8 cellular contexts compared by ENCODE assay signal in genomic region chr1:109201123-109201703, GRCh38. TPM values are rescaled to one million over a fixed set of nuclear protein-coding genes. Genes with fewer than 3 reads are reported as not detected.
DNase-seq lines count a peak whose midpoint lies in the region; ATAC-seq and TF ChIP-seq lines count a peak whose summit lies in the region.

No MANE protein-coding gene starts in this region.

- no peaks in the 10 kb centered on the region for H3K9me3 Mint-ChIP-seq in chondrocyte (ENCODE audit: low read depth)

- TF ChIP-seq CTCF in VCaP (conservative IDR thresholded peaks at IDR 0.05) = peak; percentile 44; the same call in 1 of the 2 replicates
- TF ChIP-seq CTCF in chondrocyte (IDR thresholded peaks at IDR 0.05) = peak; percentile 82
- TF ChIP-seq CTCF in ovary (IDR thresholded peaks at IDR 0.05) = no peak

- no peak for ATAC-seq in GM21367 (IDR thresholded peaks at IDR 0.05; ENCODE audit: unreplicated experiment)

- WGBS in ovary, 3 donors = 49 to 52% (median 51%) methylated on average over 2 of the region's 2 CpGs

- H3K27ac ChIP-seq in Karpas-422 (ENCODE audit: low read length) (no peak overlapping the region), VCaP (no peak overlapping the region), ovary (no peak overlapping the region)

- TF ChIP-seq POLR2A in ovary (IDR thresholded peaks at IDR 0.05) = no peak

- no peaks in the 10 kb centered on the region for H3K79me2 ChIP-seq in Karpas-422 (ENCODE audit: low read length)

- no peaks in the 10 kb centered on the region for H3K27me3 ChIP-seq in Karpas-422 (ENCODE audit: low read length)
- no peaks in the 10 kb centered on the region for H3K27me3 ChIP-seq in ovary

- no peak overlapping the region for H3K4me3 ChIP-seq in Karpas-422 (ENCODE audit: low read length)
- H3K4me3 ChIP-seq in ovary = no peak overlapping the region

- H3K9me2 ChIP-seq in Karpas-422 (replicated peaks; ENCODE audit: insufficient read depth, low read length) = no peaks in the 10 kb centered on the region

- H3K27ac Mint-ChIP-seq in chondrocyte (ENCODE audit: unreplicated experiment) = peak overlapping the region; percentile 73

- no peak overlapping the region for H3K4me2 ChIP-seq in Karpas-422 (ENCODE audit: low read depth, low read length, poor library complexity, severe bottlenecking)

- H3K4me1 ChIP-seq in Karpas-422 (ENCODE audit: low read length) = no peaks in the 10 kb centered on the region
- H3K4me1 ChIP-seq in ovary (ENCODE audit: insufficient read depth) = no peaks in the 10 kb centered on the region

- H3K4me3 Mint-ChIP-seq in chondrocyte (ENCODE audit: unreplicated experiment) = no peak overlapping the region

- DNase-seq in GM04504 (ENCODE audit: low read depth) (peak; percentile 60), Karpas-422 (peak; percentile 81), chondrocyte (ENCODE audit: low spot score) (no peak), medulla oblongata (ENCODE audit: extremely low spot score) (peak; percentile 83), ovary (no peak)
- peak; percentile 64 for DNase-seq in stimulated activated naive CD4-positive, alpha-beta T cell treated with Interleukin-2 at 50 U/mL for 16 hours (lab: John Stamatoyannopoulos, UW)

- H3K9me3 ChIP-seq in Karpas-422 (ENCODE audit: low read length) = no peaks in the 10 kb centered on the region
- H3K9me3 ChIP-seq in ovary = no peaks in the 10 kb centered on the region

- intact Hi-C loops in ovary (cut with DNase I) = no loop called here

- H3K9ac ChIP-seq in Karpas-422 (ENCODE audit: low read length) = no peak overlapping the region

- TF ChIP-seq EP300 in ovary (IDR thresholded peaks at IDR 0.05) = no peak

- no peaks in the 10 kb centered on the region for H3K27me3 Mint-ChIP-seq in chondrocyte (ENCODE audit: low read depth)

- H4K20me1 ChIP-seq in Karpas-422 (ENCODE audit: insufficient read depth, low read depth, low read length) = 0 out of 2 replicates have a peak, but pooled peaks cover 5% of the 10 kb centered on the region

- H3K36me3 Mint-ChIP-seq in chondrocyte (ENCODE audit: low read depth) = no peaks in the 10 kb centered on the region

- H3K36me3 ChIP-seq in Karpas-422 (ENCODE audit: insufficient read depth, low read length) (no peaks in the 10 kb centered on the region), ovary (no peaks in the 10 kb centered on the region)

- H3K4me1 Mint-ChIP-seq in chondrocyte (ENCODE audit: low read depth) = peaks cover 45% of the 10 kb centered on the region

- no peak overlapping the region for H2AFZ ChIP-seq in Karpas-422 (ENCODE audit: low read length)

RNA-seq across cellular contexts. Expression of gene SARS1, which starts 12.5 kb away (rescaled TPM):
- total RNA-seq in Karpas-422 (2014; rRNA removed; shearing (Covaris generic); ENCODE audit: low replicate concordance) = 184 and 248 TPM in 2 replicates
- total RNA-seq in chondrocyte (127 to 354 TPM (median 348 TPM) in 3 replicates), ovary (100 to 1,000 TPM in 6 of 7 donors, 10 to 100 TPM in 1; 83.7 to 317 (median 119) TPM)
- polyA plus RNA-seq in ovary = 100 to 1,000 TPM in 1 of 2 donors, 10 to 100 TPM in 1; 97.5 to 206 TPM

RNA-seq across cellular contexts. Expression of gene CELSR2, which starts 48.1 kb away (rescaled TPM):
- 0.43 and 1.2 TPM in 2 replicates for total RNA-seq in Karpas-422 (2014; rRNA removed; shearing (Covaris generic); ENCODE audit: low replicate concordance)
- 8.6 to 10.3 TPM (median 9.9 TPM) in 3 replicates for total RNA-seq in chondrocyte
- 10 to 100 TPM in 2 of 7 donors, 1 to 10 TPM in 5; 2.2 to 17.1 (median 6.6) TPM for total RNA-seq in ovary
- polyA plus RNA-seq in ovary = 1 to 10 TPM in 1 of 2 donors, under 1 TPM in 1; 0.90 to 1.3 TPM

Comparison
In these comparisons a context has a peak if more than half of its experiments do, and no peak if none do; other contexts are left out.
1. DNase-seq: peak in GM04504 (single experiment), Karpas-422 (single experiment), medulla oblongata (single experiment) and stimulated activated naive CD4-positive, alpha-beta T cell treated with Interleukin-2 at 50 U/mL for 16 hours (single experiment); none in chondrocyte (single experiment) and ovary (0 of 5).
2. CTCF ChIP-seq: peak in VCaP (single experiment) and chondrocyte (single experiment); none in ovary (0 of 3).